In genomic region chr15:31369716-31370115, GRCh38 we compare ENCODE assay signal across 16 cellular contexts. TPM values are rescaled to one million over a fixed set of nuclear protein-coding genes. Genes with fewer than 3 reads are reported as not detected.
DNase-seq lines count a peak whose midpoint lies in the region; ATAC-seq, FAIRE-seq and TF ChIP-seq lines count a peak whose summit lies in the region.
"Had no signal": no experiment of that assay in that cellular context is flagged by ENCODE, and none has a peak within 500 bp of the region (broad histone marks: within the 10 kb centered on the region; RNA-seq: fewer than 3 reads in every experiment).

No MANE protein-coding gene starts in this region.

- peaks cover 40% of the 10 kb centered on the region for H3K4me1 ChIP-seq in right cardiac atrium (ENCODE audit: control insufficient read depth, insufficient read depth, low read length)
- peaks cover 68 to 69% of the 10 kb centered on the region in 2 donors for H3K4me1 ChIP-seq in naive thymus-derived CD4-positive, alpha-beta T cell (ENCODE audit: control insufficient read depth in 2 of 2, insufficient read depth in 2 of 2, low read length in 2 of 2)
- peaks cover 33% of the 10 kb centered on the region for H3K4me1 ChIP-seq in neural progenitor cell

- peaks cover 23% of the 10 kb centered on the region for H4K20me1 ChIP-seq in neural progenitor cell (ENCODE audit: low read depth)

- peak overlapping the region; percentile 7 for H3K27ac ChIP-seq in right cardiac atrium (ENCODE audit: low read length)
- H3K27ac ChIP-seq in naive thymus-derived CD4-positive, alpha-beta T cell (ENCODE audit: low read depth, low read length): peak overlapping the region; percentile 36
- no peak overlapping the region for H3K27ac ChIP-seq in neural progenitor cell
- H3K27ac ChIP-seq: BLaER1 treated with 17β-estradiol and CSF1 and Interleukin-3, amounts not matched to agents 10 nM and 100 nM; colonic mucosa; parathyroid adenoma had no signal

- no peak for TF ChIP-seq POLR2A in H54 (IDR thresholded peaks at IDR 0.05; ENCODE audit: low read depth, low read length)

- peak overlapping the region; percentile 12 for H3K4me3 Mint-ChIP-seq in activated T-helper 1 cell treated with anti-CD3 and anti-CD28 coated beads, Interleukin-12 subunit alpha, Interleukin-12 subunit beta, Interleukin-2, Interleukin-4 antibody, amounts not matched to agents 30 ng/mL and 10 ng/mL and 1 ng/mL, durations not matched to agents 14 hours and 24 hours and 36 hours
- H3K4me3 Mint-ChIP-seq in naive thymus-derived CD4-positive, alpha-beta T cell: peak overlapping the region; percentile 68 to 85 (median 75)
- no peak overlapping the region for H3K4me3 Mint-ChIP-seq in neural progenitor cell

- peaks cover 7% of the 10 kb centered on the region for H3K79me2 ChIP-seq in neural progenitor cell (ENCODE audit: low read depth)

- no peaks in the 10 kb centered on the region for H3K27me3 Mint-ChIP-seq in activated T-helper 1 cell treated with anti-CD3 and anti-CD28 coated beads, Interleukin-12 subunit alpha, Interleukin-12 subunit beta, Interleukin-2, Interleukin-4 antibody, amounts not matched to agents 30 ng/mL and 10 ng/mL and 1 ng/mL, durations not matched to agents 14 hours and 24 hours and 36 hours (ENCODE audit: insufficient read depth)
- no peaks in the 10 kb centered on the region for H3K27me3 Mint-ChIP-seq in naive thymus-derived CD4-positive, alpha-beta T cell
- peaks cover 2% of the 10 kb centered on the region for H3K27me3 Mint-ChIP-seq in neural progenitor cell (ENCODE audit: insufficient read depth, low read depth)

- CTCF ChIA-PET in naive thymus-derived CD4-positive, alpha-beta T cell (lab: Charles Lee): interaction anchor here (0.8 to 1.7 kb wide), 5 partner anchors 16 to 120 kb away, joined by 3 to 8 read pairs (median 3); no protein-coding TSS in a partner anchor

- no peaks in the 10 kb centered on the region for H3K27me3 ChIP-seq in right cardiac atrium (ENCODE audit: control insufficient read depth, insufficient read depth)
- H3K27me3 ChIP-seq in naive thymus-derived CD4-positive, alpha-beta T cell (ENCODE audit: control insufficient read depth in 2 of 2, insufficient read depth in 2 of 2, low read length in 2 of 2): no peaks in the 10 kb centered on the region
- H3K27me3 ChIP-seq in neural progenitor cell: no peaks in the 10 kb centered on the region
- no peaks in the 10 kb centered on the region for H3K27me3 ChIP-seq in MG63
- H3K27me3 ChIP-seq: BLaER1 treated with 17β-estradiol and CSF1 and Interleukin-3, amounts not matched to agents 10 nM and 100 nM; colonic mucosa had no signal

- DNase-seq in right cardiac atrium (no peak), Right ventricle myocardium inferior (ENCODE audit: missing footprints) (no peak), NCI-H524 treated with DMSO at 0.1 percent for 48 hours (lab: John Stamatoyannopoulos, UW) (no peak), H54 (ENCODE audit: insufficient read length, low spot score) (no peak), neural progenitor cell (ENCODE audit: low spot score) (no peak), MG63 (no peak)
- no peak for DNase-seq in activated T-helper 1 cell treated with anti-CD3 and anti-CD28 coated beads, Interleukin-12 subunit alpha, Interleukin-12 subunit beta, Interleukin-2, Interleukin-4 antibody, amounts not matched to agents 30 ng/mL and 10 ng/mL and 1 ng/mL, durations not matched to agents 14 hours and 24 hours and 36 hours (ENCODE audit: low spot score)
- DNase-seq in naive thymus-derived CD4-positive, alpha-beta T cell: no peak
- DNase-seq: activated CD4-positive, alpha-beta T cell treated with anti-CD3 and anti-CD28 coated beads for 1 hour; colonic mucosa; HCEC 1CT; OCI-M1; stimulated activated CD4-positive, alpha-beta T cell treated with anti-CD3 and anti-CD28 coated beads, Interleukin-15, amount 100 ng/mL, for 24 hours had no signal

- H3K4me1 Mint-ChIP-seq in activated T-helper 1 cell treated with anti-CD3 and anti-CD28 coated beads, Interleukin-12 subunit alpha, Interleukin-12 subunit beta, Interleukin-2, Interleukin-4 antibody, amounts not matched to agents 30 ng/mL and 10 ng/mL and 1 ng/mL, durations not matched to agents 14 hours and 24 hours and 36 hours (ENCODE audit: low read depth): peaks cover 66% of the 10 kb centered on the region
- peaks cover 63 to 97% (median 81%) of the 10 kb centered on the region in 7 donors for H3K4me1 Mint-ChIP-seq in naive thymus-derived CD4-positive, alpha-beta T cell
- H3K4me1 Mint-ChIP-seq in neural progenitor cell: peaks cover 16% of the 10 kb centered on the region

- no peaks in the 10 kb centered on the region for H3K9me3 Mint-ChIP-seq in activated T-helper 1 cell treated with anti-CD3 and anti-CD28 coated beads, Interleukin-12 subunit alpha, Interleukin-12 subunit beta, Interleukin-2, Interleukin-4 antibody, amounts not matched to agents 30 ng/mL and 10 ng/mL and 1 ng/mL, durations not matched to agents 14 hours and 24 hours and 36 hours
- H3K9me3 Mint-ChIP-seq in naive thymus-derived CD4-positive, alpha-beta T cell: peaks cover 0 to 5% (median 0%) of the 10 kb centered on the region in 11 donors
- H3K9me3 Mint-ChIP-seq in neural progenitor cell: peaks cover 8% of the 10 kb centered on the region

- intact Hi-C loops in right cardiac atrium (cut with DNase I) (loop anchor here in 2 of 4 donors (5.0 to 10.0 kb wide), 2 partner anchors 42 to 65 kb away; partner anchors contain the start of gene KLF13 (in 1 of the 2)), Right ventricle myocardium inferior (cut with DNase I) (loop anchor here (10.0 kb wide), 1 partner anchor 115 kb away; no protein-coding TSS in a partner anchor)
- intact Hi-C loops in activated T-helper 1 cell treated with anti-CD3 and anti-CD28 coated beads, Interleukin-12 subunit alpha, Interleukin-12 subunit beta, Interleukin-2, Interleukin-4 antibody, amounts not matched to agents 30 ng/mL and 10 ng/mL and 1 ng/mL, durations not matched to agents 14 hours and 24 hours and 36 hours (cut with micrococcal nuclease): loop anchor here (10.0 kb wide), 1 partner anchor 1825 kb away; the partner anchor contains the start of gene FMN1
- intact Hi-C loops in naive thymus-derived CD4-positive, alpha-beta T cell (cut with micrococcal nuclease): no loop called here

- no peak for TF ChIP-seq CTCF in neural progenitor cell (IDR thresholded peaks at IDR 0.05)

- peaks cover 5% of the 10 kb centered on the region for H3F3A ChIP-seq in neural progenitor cell (ENCODE audit: low read depth)

- ATAC-seq in right cardiac atrium: no peak
- no peak for ATAC-seq in Right ventricle myocardium inferior
- no peak for ATAC-seq in naive thymus-derived CD4-positive, alpha-beta T cell

- POLR2A ChIA-PET in naive thymus-derived CD4-positive, alpha-beta T cell (lab: Charles Lee): interaction anchor here (0.7 to 25.6 kb wide), 9 partner anchors 8 to 147 kb away, joined by 3 to 529 read pairs (median 4); partner anchors contain the start of gene KLF13

- peaks cover 0 to 31% (median 5%) of the 10 kb centered on the region in 3 experiments for H3K36me3 ChIP-seq in naive thymus-derived CD4-positive, alpha-beta T cell (ENCODE audit: control insufficient read depth in 2 of 3, insufficient read depth in 3 of 3, low read length in 3 of 3)
- no peaks in the 10 kb centered on the region for H3K36me3 ChIP-seq in neural progenitor cell
- peaks cover 14% of the 10 kb centered on the region for H3K36me3 ChIP-seq in MG63

- FAIRE-seq in H54 (lab: Jason Lieb, UNC): no peak
- FAIRE-seq: G401.6 had no signal

- H3K9ac ChIP-seq in neural progenitor cell: no peak overlapping the region
- H3K9ac ChIP-seq: BLaER1 treated with 17β-estradiol and CSF1 and Interleukin-3, amounts not matched to agents 10 nM and 100 nM; parathyroid adenoma had no signal

- peak overlapping the region; percentile 48 for H3K27ac Mint-ChIP-seq in activated T-helper 1 cell treated with anti-CD3 and anti-CD28 coated beads, Interleukin-12 subunit alpha, Interleukin-12 subunit beta, Interleukin-2, Interleukin-4 antibody, amounts not matched to agents 30 ng/mL and 10 ng/mL and 1 ng/mL, durations not matched to agents 14 hours and 24 hours and 36 hours
- H3K27ac Mint-ChIP-seq in naive thymus-derived CD4-positive, alpha-beta T cell: peak overlapping the region; percentile 72 to 98 (median 95)
- no peak overlapping the region for H3K27ac Mint-ChIP-seq in neural progenitor cell

- H3K4me2 ChIP-seq in neural progenitor cell: no peak overlapping the region

- WGBS in right cardiac atrium: 98% methylated on average over 1 of the region's 1 CpG

- H3K36me3 Mint-ChIP-seq in activated T-helper 1 cell treated with anti-CD3 and anti-CD28 coated beads, Interleukin-12 subunit alpha, Interleukin-12 subunit beta, Interleukin-2, Interleukin-4 antibody, amounts not matched to agents 30 ng/mL and 10 ng/mL and 1 ng/mL, durations not matched to agents 14 hours and 24 hours and 36 hours (ENCODE audit: low read depth): peaks cover 31% of the 10 kb centered on the region
- peaks cover 7 to 33% (median 13%) of the 10 kb centered on the region in 5 donors for H3K36me3 Mint-ChIP-seq in naive thymus-derived CD4-positive, alpha-beta T cell
- H3K36me3 Mint-ChIP-seq in neural progenitor cell: peaks cover 15% of the 10 kb centered on the region

- no peak overlapping the region for H3K4me3 ChIP-seq in right cardiac atrium (ENCODE audit: low read length)
- H3K4me3 ChIP-seq in naive thymus-derived CD4-positive, alpha-beta T cell (ENCODE audit: low read length): no peak overlapping the region
- no peak overlapping the region for H3K4me3 ChIP-seq in neural progenitor cell
- no peak overlapping the region for H3K4me3 ChIP-seq in MG63
- H3K4me3 ChIP-seq: BLaER1 treated with 17β-estradiol and CSF1 and Interleukin-3, amounts not matched to agents 10 nM and 100 nM; colonic mucosa had no signal

- H3K9me3 ChIP-seq in right cardiac atrium (ENCODE audit: control insufficient read depth, low read length): no peaks in the 10 kb centered on the region
- peaks cover 0 to 6% (median 0%) of the 10 kb centered on the region in 3 experiments for H3K9me3 ChIP-seq in naive thymus-derived CD4-positive, alpha-beta T cell (ENCODE audit: control insufficient read depth in 2 of 3, low read length in 3 of 3)
- peaks cover 3% of the 10 kb centered on the region for H3K9me3 ChIP-seq in neural progenitor cell (ENCODE audit: low read depth)
- no peaks in the 10 kb centered on the region; the same call in 1 of the 2 replicates for H3K9me3 ChIP-seq in MG63
- H3K9me3 ChIP-seq: colonic mucosa had no signal

- no peak overlapping the region for H2AFZ ChIP-seq in neural progenitor cell (replicated peaks)
- H2AFZ ChIP-seq: parathyroid adenoma had no signal

RNA-seq across cellular contexts. Expression of gene KLF13, which starts 43.1 kb away (rescaled TPM):
- total RNA-seq in right cardiac atrium: 100 to 1,000 TPM in 2 of 4 donors, 10 to 100 TPM in 2; 42.3 to 108 (median 88.2) TPM
- 52.7 TPM for polyA plus RNA-seq in right cardiac atrium
- total RNA-seq in Right ventricle myocardium inferior: 63.4 TPM
- total RNA-seq in activated T-helper 1 cell treated with anti-CD3 and anti-CD28 coated beads, Interleukin-12 subunit alpha, Interleukin-12 subunit beta, Interleukin-2, Interleukin-4 antibody, amounts not matched to agents 30 ng/mL and 10 ng/mL and 1 ng/mL, durations not matched to agents 14 hours and 24 hours and 36 hours: 129 and 137 TPM in 2 replicates
- total RNA-seq in naive thymus-derived CD4-positive, alpha-beta T cell: 100 to 1,000 TPM; 175 to 256 (median 199) TPM
- polyA plus RNA-seq in naive thymus-derived CD4-positive, alpha-beta T cell: 10 to 100 TPM; 42.4 to 53.7 TPM
- 11.9 and 25.1 TPM in 2 replicates for total RNA-seq in neural progenitor cell (ENCODE audit: low replicate concordance)
- 39.1 and 47.2 TPM in 2 replicates for total RNA-seq in MG63 (2014; rRNA removed; shearing (Covaris generic); ENCODE audit: low replicate concordance)

Comparison
In these comparisons a context has a peak if more than half of its experiments do, and no peak if none do; other contexts are left out.
1. intact Hi-C loops: an anchor here in Right ventricle myocardium inferior (10.0 kb wide) and activated T-helper 1 cell treated with anti-CD3 and anti-CD28 coated beads, Interleukin-12 subunit alpha, Interleukin-12 subunit beta, Interleukin-2, Interleukin-4 antibody, amounts not matched to agents 30 ng/mL and 10 ng/mL and 1 ng/mL, durations not matched to agents 14 hours and 24 hours and 36 hours (10.0 kb wide); none called in naive thymus-derived CD4-positive, alpha-beta T cell.